Comparison of ENCODE assay signal across 18 cellular contexts in genomic region chrX:110745288-110745687, GRCh38. TPM values are rescaled to one million over a fixed set of nuclear protein-coding genes. Genes with fewer than 3 reads are reported as not detected.
DNase-seq lines count a peak whose midpoint lies in the region; ATAC-seq and TF ChIP-seq lines count a peak whose summit lies in the region.
"Had no signal": no experiment of that assay in that cellular context is flagged by ENCODE, and none has a peak within 500 bp of the region (broad histone marks: within the 10 kb centered on the region; RNA-seq: fewer than 3 reads in every experiment).

No MANE protein-coding gene starts in this region.

- H3K79me2 ChIP-seq in H9 (ENCODE audit: insufficient read depth, low read length): no peaks in the 10 kb centered on the region

- H3K4me1 ChIP-seq in H9 (ENCODE audit: insufficient read depth, low read length): peaks cover 2% of the 10 kb centered on the region; the same call in 1 of the 2 replicates
- H3K4me1 ChIP-seq: BE2C, SJCRH30 had no signal

- H3K14ac ChIP-seq in H9 (ENCODE audit: insufficient read depth, low read length): no peak overlapping the region

- no peak overlapping the region for H3K9ac ChIP-seq in H9 (ENCODE audit: extremely low read depth, insufficient read length, low read length)

- no CpG with 5 or more reads among the region's 2 CpGs for WGBS in H9 (ENCODE audit: extremely low coverage, insufficient read length, low lambda C conversion rate)

- H3K56ac ChIP-seq in H9 (ENCODE audit: insufficient read length, low read depth, low read length): no peak overlapping the region

- H3K4ac ChIP-seq in H9 (ENCODE audit: low read depth, low read length): no peak overlapping the region

- H3K36me3 Mint-ChIP-seq in H9 (ENCODE audit: insufficient read depth in 1 of 3, low read depth in 3 of 3) (no peaks in the 10 kb centered on the region), nephron (ENCODE audit: low read depth) (no peaks in the 10 kb centered on the region), natural killer cell (no peaks in the 10 kb centered on the region), T-helper 17 cell (ENCODE audit: low read depth) (no peaks in the 10 kb centered on the region)

- H3K27me3 Mint-ChIP-seq in H9 (ENCODE audit: low read depth) (no peaks in the 10 kb centered on the region), nephron (ENCODE audit: low read depth) (no peaks in the 10 kb centered on the region), natural killer cell (ENCODE audit: low read depth in 2 of 2) (no peaks in the 10 kb centered on the region), T-helper 17 cell (peaks cover 5% of the 10 kb centered on the region)
- H3K27me3 Mint-ChIP-seq: CD4-positive, alpha-beta T cell had no signal

- no peaks in the 10 kb centered on the region for H3K79me1 ChIP-seq in H9 (ENCODE audit: insufficient read depth, low read depth, low read length, poor library complexity, severe bottlenecking)

- H3K18ac ChIP-seq in H9 (ENCODE audit: insufficient read length, low read depth, low read length): peak overlapping the region; percentile 11

- no peaks in the 10 kb centered on the region for H4K20me1 ChIP-seq in H9 (ENCODE audit: control insufficient read depth, insufficient read depth, insufficient read length)

- no peak overlapping the region for H4K8ac ChIP-seq in H9 (replicated peaks; ENCODE audit: insufficient read length, low read depth, low read length)

- H3K23me2 ChIP-seq in H9 (ENCODE audit: insufficient read length, low read depth, low read length, poor library complexity, severe bottlenecking): no peaks in the 10 kb centered on the region

- H2BK5ac ChIP-seq in H9 (ENCODE audit: insufficient read length, low read length): no peak overlapping the region

- no peak overlapping the region for H3K23ac ChIP-seq in H9 (ENCODE audit: insufficient read length, low read depth, low read length)

- H3K9me3 Mint-ChIP-seq in H9: no peaks in the 10 kb centered on the region
- H3K9me3 Mint-ChIP-seq in nephron: no peaks in the 10 kb centered on the region
- H3K9me3 Mint-ChIP-seq in natural killer cell: no peaks in the 10 kb centered on the region
- H3K9me3 Mint-ChIP-seq: CD4-positive, alpha-beta T cell; GM23338 had no signal

- H3K4me3 Mint-ChIP-seq in H9 (no peak overlapping the region), nephron (peak overlapping the region in 1 of 3 experiments; percentile 1), natural killer cell (no peak overlapping the region), T-helper 17 cell (no peak overlapping the region)
- H3K4me3 Mint-ChIP-seq: CD4-positive, alpha-beta T cell; GM23338 had no signal

- H3K27ac Mint-ChIP-seq in H9 (no peak overlapping the region), nephron (peak overlapping the region; percentile 61 to 80 (median 78)), natural killer cell (no peak overlapping the region), T-helper 17 cell (no peak overlapping the region)
- H3K27ac Mint-ChIP-seq: CD4-positive, alpha-beta T cell; GM23338 had no signal

- ATAC-seq in GM18505 (IDR thresholded peaks at IDR 0.05; ENCODE audit: unreplicated experiment) (no peak), natural killer cell (no peak), T-helper 17 cell (no peak)
- ATAC-seq: GM12878, GM23338, PC-3 had no signal

- no peak overlapping the region for H3T11ph ChIP-seq in H9 (ENCODE audit: low read length)

- no peak overlapping the region for H2BK12ac ChIP-seq in H9 (ENCODE audit: insufficient read length, low read depth, low read length)

- H2AK5ac ChIP-seq in H9 (ENCODE audit: insufficient read length, low read length): no peak overlapping the region

- TF ChIP-seq POLR2A in GM18505 (IDR thresholded peaks at IDR 0.05; ENCODE audit: borderline replicate concordance, extremely low read depth, insufficient read depth, insufficient read length): no peak

- no peak overlapping the region for H3K4me2 ChIP-seq in H9 (ENCODE audit: insufficient read depth, insufficient read length, low read length)
- H3K4me2 ChIP-seq: GM23338 had no signal

- H3K4me1 Mint-ChIP-seq in H9 (peaks cover 19% of the 10 kb centered on the region in 2 experiments), nephron (peaks cover 54% of the 10 kb centered on the region), natural killer cell (no peaks in the 10 kb centered on the region), T-helper 17 cell (no peaks in the 10 kb centered on the region)

- peak; percentile 6 for DNase-seq in DMS79 treated with DMSO at 0.1 percent for 48 hours (lab: John Stamatoyannopoulos, UW)
- DNase-seq in DMS79 (lab: John Stamatoyannopoulos, UW): no peak
- no peak for DNase-seq in H9
- peak; percentile 0 for DNase-seq in NCI-H345 treated with DMSO at 0.1 percent for 48 hours (lab: John Stamatoyannopoulos, UW; ENCODE audit: unreplicated experiment)
- no peak for DNase-seq in natural killer cell
- no peak for DNase-seq in T-helper 17 cell
- DNase-seq: 8988T; BE2C; CD4-positive, alpha-beta T cell; GDM1; NCI-H446 treated with DMSO at 0.1 percent for 48 hours; PC-3; SJCRH30 had no signal

- intact Hi-C loops in natural killer cell (cut with micrococcal nuclease): no loop called here

- H3K9me3 ChIP-seq in H9 (ENCODE audit: control insufficient read depth, low read depth, low read length): no peaks in the 10 kb centered on the region
- H3K9me3 ChIP-seq in T-helper 17 cell (ENCODE audit: control insufficient read depth, low read length, poor library complexity, severe bottlenecking): no peaks in the 10 kb centered on the region
- H3K9me3 ChIP-seq: BE2C, SJCRH30 had no signal

- H4K5ac ChIP-seq in H9 (ENCODE audit: insufficient read length, low read depth, low read length): no peak overlapping the region

- H3K27me3 ChIP-seq in H9 (ENCODE audit: insufficient read depth, low read length): no peaks in the 10 kb centered on the region
- H3K27me3 ChIP-seq: BE2C, SJCRH30 had no signal

- H2BK20ac ChIP-seq in H9 (ENCODE audit: low read depth, low read length, poor library complexity, severe bottlenecking): no peak overlapping the region

- no peak overlapping the region for H3K27ac ChIP-seq in H9 (ENCODE audit: insufficient read length, low read depth, low read length)
- H3K27ac ChIP-seq: SJCRH30 had no signal

- TF ChIP-seq CTCF in H9 (conservative IDR thresholded peaks at IDR 0.05) (no peak), nephron (IDR thresholded peaks at IDR 0.05; ENCODE audit: unreplicated experiment in 3 of 3) (no peak), natural killer cell (IDR thresholded peaks at IDR 0.05) (no peak)

- H2BK15ac ChIP-seq in H9 (ENCODE audit: low read depth, low read length): no peak overlapping the region

- H4K91ac ChIP-seq in H9 (ENCODE audit: insufficient read length, low read depth, low read length): no peak overlapping the region

- no peak overlapping the region for H2AFZ ChIP-seq in H9 (ENCODE audit: low read length)
- H2AFZ ChIP-seq: GM23338 had no signal

- no peak overlapping the region for H2BK120ac ChIP-seq in H9 (ENCODE audit: low read depth, low read length, poor library complexity, severe bottlenecking)

RNA-seq across cellular contexts. Expression of gene CHRDL1, which starts 50.3 kb away (rescaled TPM):
- total RNA-seq in H9 (2021) (11.6 and 11.8 TPM in 2 replicates), natural killer cell (not detected), T-helper 17 cell (not detected)
- total RNA-seq: CD4-positive, alpha-beta T cell; LHCN-M2 had no signal

Comparison
In these comparisons a context has a peak if more than half of its experiments do, and no peak if none do; other contexts are left out.
1. DNase-seq: peak in DMS79 treated with DMSO at 0.1 percent for 48 hours (single experiment) and NCI-H345 treated with DMSO at 0.1 percent for 48 hours (single experiment); none in DMS79 (single experiment), H9 (single experiment), natural killer cell (single experiment) and T-helper 17 cell (0 of 3).
2. H3K27ac Mint-ChIP-seq: peak in nephron (3 of 3); none in H9 (0 of 3), natural killer cell (0 of 2) and T-helper 17 cell (single experiment).
3. RNA of gene CHRDL1, which starts 50.3 kb away (total RNA-seq): 11.6 to 11.8 TPM in H9; not detected in natural killer cell and not detected in T-helper 17 cell; every median in the first group is over 10 times any median in the second.